Comparison of ENCODE assay signal across 1 cellular context in the genomic region with DNA sequence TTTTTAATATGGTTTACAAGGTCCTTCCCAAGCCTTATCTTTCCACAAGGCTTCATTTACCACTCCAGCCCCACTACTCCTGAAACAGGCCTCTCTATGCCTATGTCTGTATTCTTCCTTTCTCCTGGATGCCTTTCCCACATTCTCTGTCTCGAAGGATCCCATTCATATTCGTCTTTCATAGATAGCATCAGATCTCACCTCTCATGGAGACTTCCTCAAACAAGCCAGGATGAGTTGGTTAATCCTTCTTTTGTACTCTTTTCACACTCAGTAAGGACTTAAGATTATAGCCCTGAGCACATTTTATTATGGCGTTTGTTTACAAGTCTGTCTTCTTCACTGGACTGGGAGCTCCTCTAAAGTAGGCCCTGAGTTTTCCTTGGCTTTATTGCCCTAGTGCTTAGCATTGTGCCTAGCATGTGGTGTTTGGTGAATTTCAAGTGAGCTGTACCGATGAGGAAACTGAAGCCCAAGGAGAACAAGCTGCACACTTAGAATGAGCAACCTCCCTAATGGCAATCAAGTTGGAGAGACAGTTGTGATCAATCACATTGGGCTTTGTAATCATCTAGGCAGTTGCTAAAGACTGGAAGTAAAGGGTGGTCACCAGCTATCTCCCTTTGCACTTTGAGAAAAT.
A peak's percentile ranks its signal among the peaks of the same experiment; 100 is the strongest.
TF ChIP-seq lines count a peak whose summit lies in the region.

No MANE protein-coding gene starts in this region.

TF ChIP-seq in K562, 482 proteins besides CTCF, POLR2A, EP300 and RAD21 (continued from another document):
- TF ChIP-seq, protein P1, sequence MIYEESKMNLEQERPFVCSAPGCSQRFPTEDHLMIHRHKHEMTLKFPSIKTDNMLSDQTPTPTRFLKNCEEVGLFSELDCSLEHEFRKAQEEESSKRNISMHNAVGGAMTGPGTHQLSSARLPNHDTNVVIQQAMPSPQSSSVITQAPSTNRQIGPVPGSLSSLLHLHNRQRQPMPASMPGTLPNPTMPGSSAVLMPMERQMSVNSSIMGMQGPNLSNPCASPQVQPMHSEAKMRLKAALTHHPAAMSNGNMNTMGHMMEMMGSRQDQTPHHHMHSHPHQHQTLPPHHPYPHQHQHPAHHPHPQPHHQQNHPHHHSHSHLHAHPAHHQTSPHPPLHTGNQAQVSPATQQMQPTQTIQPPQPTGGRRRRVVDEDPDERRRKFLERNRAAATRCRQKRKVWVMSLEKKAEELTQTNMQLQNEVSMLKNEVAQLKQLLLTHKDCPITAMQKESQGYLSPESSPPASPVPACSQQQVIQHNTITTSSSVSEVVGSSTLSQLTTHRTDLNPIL (CRISPR knock-in tag; IDR thresholded peaks at IDR 0.05) = no peak
- TF ChIP-seq, protein P2, sequence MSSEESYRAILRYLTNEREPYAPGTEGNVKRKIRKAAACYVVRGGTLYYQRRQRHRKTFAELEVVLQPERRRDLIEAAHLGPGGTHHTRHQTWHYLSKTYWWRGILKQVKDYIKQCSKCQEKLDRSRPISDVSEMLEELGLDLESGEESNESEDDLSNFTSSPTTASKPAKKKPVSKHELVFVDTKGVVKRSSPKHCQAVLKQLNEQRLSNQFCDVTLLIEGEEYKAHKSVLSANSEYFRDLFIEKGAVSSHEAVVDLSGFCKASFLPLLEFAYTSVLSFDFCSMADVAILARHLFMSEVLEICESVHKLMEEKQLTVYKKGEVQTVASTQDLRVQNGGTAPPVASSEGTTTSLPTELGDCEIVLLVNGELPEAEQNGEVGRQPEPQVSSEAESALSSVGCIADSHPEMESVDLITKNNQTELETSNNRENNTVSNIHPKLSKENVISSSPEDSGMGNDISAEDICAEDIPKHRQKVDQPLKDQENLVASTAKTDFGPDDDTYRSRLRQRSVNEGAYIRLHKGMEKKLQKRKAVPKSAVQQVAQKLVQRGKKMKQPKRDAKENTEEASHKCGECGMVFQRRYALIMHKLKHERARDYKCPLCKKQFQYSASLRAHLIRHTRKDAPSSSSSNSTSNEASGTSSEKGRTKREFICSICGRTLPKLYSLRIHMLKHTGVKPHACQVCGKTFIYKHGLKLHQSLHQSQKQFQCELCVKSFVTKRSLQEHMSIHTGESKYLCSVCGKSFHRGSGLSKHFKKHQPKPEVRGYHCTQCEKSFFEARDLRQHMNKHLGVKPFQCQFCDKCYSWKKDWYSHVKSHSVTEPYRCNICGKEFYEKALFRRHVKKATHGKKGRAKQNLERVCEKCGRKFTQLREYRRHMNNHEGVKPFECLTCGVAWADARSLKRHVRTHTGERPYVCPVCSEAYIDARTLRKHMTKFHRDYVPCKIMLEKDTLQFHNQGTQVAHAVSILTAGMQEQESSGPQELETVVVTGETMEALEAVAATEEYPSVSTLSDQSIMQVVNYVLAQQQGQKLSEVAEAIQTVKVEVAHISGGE (CRISPR knock-in tag; IDR thresholded peaks at IDR 0.05) = peak in 1 of 3 experiments; percentile 89; a peak in 2 of 6 replicates
